21 cellular contexts compared by ENCODE assay signal in genomic region chr11:133443361-133443760, GRCh38.
A peak's percentile ranks its signal among the peaks of the same experiment; 100 is the strongest.
DNase-seq lines count a peak whose midpoint lies in the region; ATAC-seq, FAIRE-seq and TF ChIP-seq lines count a peak whose summit lies in the region.
"Had no signal": no experiment of that assay in that cellular context is flagged by ENCODE, and none has a peak within 500 bp of the region (broad histone marks: within the 10 kb centered on the region; RNA-seq: fewer than 3 reads in every experiment).

No MANE protein-coding gene starts in this region.

- H3K4me1 ChIP-seq in H9 (ENCODE audit: insufficient read depth, low read length) (peaks cover 9% of the 10 kb centered on the region; the same call in 1 of the 2 replicates), HUES64 (ENCODE audit: insufficient read depth, low read length) (peaks cover 34% of the 10 kb centered on the region), H1 (replicated peaks in 1 of 4; ENCODE audit: control insufficient read depth in 3 of 4, insufficient read depth in 4 of 4, low read length in 3 of 4) (peaks cover 0 to 11% (median 6%) of the 10 kb centered on the region in 4 experiments; a peak in 5 of 7 replicates), neural progenitor cell (no peaks in the 10 kb centered on the region)

- peaks cover 0 to 4% (median 2%) of the 10 kb centered on the region in 3 experiments; a peak in 3 of 7 replicates for H3K36me3 Mint-ChIP-seq in H9 (ENCODE audit: insufficient read depth in 1 of 3, low read depth in 3 of 3)
- H3K36me3 Mint-ChIP-seq in neural progenitor cell, result no peaks in the 10 kb centered on the region
- no peaks in the 10 kb centered on the region for H3K36me3 Mint-ChIP-seq in natural killer cell treated with Interleukin-12 subunit alpha and Interleukin-12 subunit beta and Interleukin-15 and Interleukin-18, amount 100 ng/mL, for 72 hours
- H3K36me3 Mint-ChIP-seq: CD14-positive monocyte, T-cell had no signal

- no peak overlapping the region for H2AFZ ChIP-seq in H9 (ENCODE audit: low read length)
- H2AFZ ChIP-seq in H1 (ENCODE audit: low read length), result 0 out of 2 replicates have a peak overlapping the region, but pooled peaks have one; percentile 26
- H2AFZ ChIP-seq in neural progenitor cell (replicated peaks), result peak overlapping the region; percentile 69
- H2AFZ ChIP-seq: GM23248 had no signal

- no peak overlapping the region for H2BK5ac ChIP-seq in H9 (ENCODE audit: insufficient read length, low read length)
- peak overlapping the region; percentile 57; the same call in 1 of the 2 replicates for H2BK5ac ChIP-seq in H1 (ENCODE audit: low read depth, low read length)

- CTCF ChIA-PET in H1 (lab: Charles Lee; ENCODE audit: partially characterized antibody), result interaction anchor here (0.6 to 1.2 kb wide), 4 partner anchors 131 to 203 kb away, joined by 3 to 4 read pairs (median 3); no protein-coding TSS in a partner anchor

- TF ChIP-seq RAD21 in H1 (IDR thresholded peaks at IDR 0.05 in 1 of 2, conservative IDR thresholded peaks at IDR 0.05 in 1 of 2; ENCODE audit: low read depth in 2 of 2, low read length in 2 of 2), result no peak

- ATAC-seq in natural killer cell treated with Interleukin-12 subunit alpha and Interleukin-12 subunit beta and Interleukin-15 and Interleukin-18, amount 100 ng/mL, for 72 hours, result no peak
- ATAC-seq: T-cell had no signal

- H3K36me3 ChIP-seq in HUES64 (ENCODE audit: insufficient read depth, low read length), result no peaks in the 10 kb centered on the region
- no peaks in the 10 kb centered on the region for H3K36me3 ChIP-seq in H1 (ENCODE audit: control insufficient read depth in 2 of 4, insufficient read depth in 4 of 4, low read length in 3 of 4)
- H3K36me3 ChIP-seq in neural progenitor cell, result no peaks in the 10 kb centered on the region

- H3K9me3 Mint-ChIP-seq in H9, result no peaks in the 10 kb centered on the region; a peak in 1 of 5 replicates
- no peaks in the 10 kb centered on the region for H3K9me3 Mint-ChIP-seq in neural progenitor cell
- peaks cover 6% of the 10 kb centered on the region for H3K9me3 Mint-ChIP-seq in natural killer cell treated with Interleukin-12 subunit alpha and Interleukin-12 subunit beta and Interleukin-15 and Interleukin-18, amount 100 ng/mL, for 72 hours

- H3K4ac ChIP-seq in H9 (ENCODE audit: low read depth, low read length) (no peak overlapping the region), H1 (replicated peaks; ENCODE audit: insufficient read length, low read depth, low read length) (peak overlapping the region; percentile 40)

- H3K56ac ChIP-seq in H9 (ENCODE audit: insufficient read length, low read depth, low read length), result no peak overlapping the region
- no peak overlapping the region for H3K56ac ChIP-seq in H1 (replicated peaks; ENCODE audit: insufficient read length, low read depth, low read length)

- H3K4me1 Mint-ChIP-seq in H9 (peaks cover 24 to 26% of the 10 kb centered on the region in 2 experiments), neural progenitor cell (peaks cover 9% of the 10 kb centered on the region)
- H3K4me1 Mint-ChIP-seq in natural killer cell treated with Interleukin-12 subunit alpha and Interleukin-12 subunit beta and Interleukin-15 and Interleukin-18, amount 100 ng/mL, for 72 hours (ENCODE audit: low read depth in 2 of 2), result no peaks in the 10 kb centered on the region
- H3K4me1 Mint-ChIP-seq: CD14-positive monocyte, T-cell had no signal

- H2AK5ac ChIP-seq in H9 (ENCODE audit: insufficient read length, low read length) (peak overlapping the region; percentile 14), H1 (ENCODE audit: low read depth, low read length) (no peak overlapping the region)

- no peak for TF ChIP-seq POLR2A in H1 (IDR thresholded peaks at IDR 0.05; ENCODE audit: control extremely low read depth in 1 of 2, low read depth in 2 of 2, low read length in 2 of 2)

- H2BK120ac ChIP-seq in H9 (ENCODE audit: low read depth, low read length, poor library complexity, severe bottlenecking) (no peak overlapping the region), H1 (replicated peaks; ENCODE audit: low read depth, low read length) (peak overlapping the region; percentile 24)

- H3K27ac Mint-ChIP-seq in H9 (peak overlapping the region; percentile 52 to 67 (median 53); a peak in 4 of 7 replicates), neural progenitor cell (no peak overlapping the region)
- no peak overlapping the region for H3K27ac Mint-ChIP-seq in natural killer cell treated with Interleukin-12 subunit alpha and Interleukin-12 subunit beta and Interleukin-15 and Interleukin-18, amount 100 ng/mL, for 72 hours
- H3K27ac Mint-ChIP-seq: CD14-positive monocyte, T-cell had no signal

- H3K79me2 ChIP-seq in H9 (ENCODE audit: insufficient read depth, low read length) (no peaks in the 10 kb centered on the region), H1 (ENCODE audit: control insufficient read depth in 1 of 2, insufficient read depth in 2 of 2, low read length in 2 of 2) (no peaks in the 10 kb centered on the region), neural progenitor cell (ENCODE audit: low read depth) (no peaks in the 10 kb centered on the region)

- H3K27me3 ChIP-seq in H9 (ENCODE audit: insufficient read depth, low read length) (no peaks in the 10 kb centered on the region), HUES64 (ENCODE audit: insufficient read depth, low read length) (no peaks in the 10 kb centered on the region), H1 (replicated peaks in 1 of 4; ENCODE audit: control insufficient read depth in 3 of 4, extremely low read depth in 1 of 4, insufficient read depth in 3 of 4, low read length in 3 of 4) (no peaks in the 10 kb centered on the region), neural progenitor cell (no peaks in the 10 kb centered on the region)

- no peak overlapping the region for H3K4me3 ChIP-seq in HUES64 (ENCODE audit: low read length)
- no peak overlapping the region for H3K4me3 ChIP-seq in H1 (ENCODE audit: extremely low read depth in 1 of 4, insufficient read depth in 2 of 4, low read depth in 3 of 4, low read length in 4 of 4)
- no peak overlapping the region for H3K4me3 ChIP-seq in neural progenitor cell
- H3K4me3 ChIP-seq: GM23248 had no signal

- no peak for FAIRE-seq in H1 (lab: Jason Lieb, UNC)
- FAIRE-seq: GM19239, HTR-8/SVneo had no signal

- peak overlapping the region; percentile 14 for H3K9ac ChIP-seq in H9 (ENCODE audit: extremely low read depth, insufficient read length, low read length)
- no peak overlapping the region for H3K9ac ChIP-seq in HUES64 (ENCODE audit: low read depth, low read length)
- H3K9ac ChIP-seq in H1 (replicated peaks in 1 of 4; ENCODE audit: extremely low read depth in 1 of 4, low read depth in 3 of 4, low read length in 3 of 4), result no peak overlapping the region
- H3K9ac ChIP-seq in neural progenitor cell, result no peak overlapping the region
- H3K9ac ChIP-seq: GM23248, SK-N-SH had no signal

- no peak overlapping the region for H3T11ph ChIP-seq in H9 (ENCODE audit: low read length)

- no CpG with 5 or more reads among the region's 3 CpGs for WGBS in H9 (ENCODE audit: extremely low coverage, insufficient read length, low lambda C conversion rate)
- WGBS in HUES64, result 95% methylated on average over 3 of the region's 3 CpGs
- 80% methylated on average over 3 of the region's 3 CpGs; no CpG with 5 or more reads in 1 of the 2 experiments for WGBS in H1 (ENCODE audit: extremely low coverage in 1 of 2, insufficient coverage in 1 of 2, insufficient read length in 1 of 2, insufficient replicate concordance in 2 of 2, low coverage in 1 of 2, low lambda C conversion rate in 2 of 2, missing lambda C conversion rate in 1 of 2), 2 experiments

- H3K9me3 ChIP-seq in H9 (ENCODE audit: control insufficient read depth, low read depth, low read length) (no peaks in the 10 kb centered on the region), HUES64 (ENCODE audit: insufficient read depth, low read depth, low read length) (no peaks in the 10 kb centered on the region), H1 (ENCODE audit: insufficient read depth in 2 of 2, low read depth in 1 of 2, low read length in 1 of 2) (no peaks in the 10 kb centered on the region), neural progenitor cell (ENCODE audit: low read depth) (no peaks in the 10 kb centered on the region)
- H3K9me3 ChIP-seq: SK-N-SH had no signal

- H3K4me3 Mint-ChIP-seq in H9, result no peak overlapping the region
- H3K4me3 Mint-ChIP-seq in neural progenitor cell, result no peak overlapping the region
- H3K4me3 Mint-ChIP-seq in natural killer cell treated with Interleukin-12 subunit alpha and Interleukin-12 subunit beta and Interleukin-15 and Interleukin-18, amount 100 ng/mL, for 72 hours, result no peak overlapping the region
- H3K4me3 Mint-ChIP-seq: CD14-positive monocyte, T-cell had no signal

- H3K79me1 ChIP-seq in H9 (ENCODE audit: insufficient read depth, low read depth, low read length, poor library complexity, severe bottlenecking), result no peaks in the 10 kb centered on the region
- H3K79me1 ChIP-seq in H1 (ENCODE audit: low read depth, low read length), result no peaks in the 10 kb centered on the region

- H3K27ac ChIP-seq in H9 (ENCODE audit: insufficient read length, low read depth, low read length) (peak overlapping the region; percentile 79), HUES64 (ENCODE audit: low read depth, low read length) (peak overlapping the region; percentile 56), H1 (ENCODE audit: low read depth, low read length) (0 out of 2 replicates have a peak overlapping the region, but pooled peaks have one; percentile 29), neural progenitor cell (no peak overlapping the region)
- H3K27ac ChIP-seq: GM23248 had no signal

- H4K8ac ChIP-seq in H9 (replicated peaks; ENCODE audit: insufficient read length, low read depth, low read length) (no peak overlapping the region), H1 (ENCODE audit: extremely low read depth, insufficient read depth, low read length) (no peak overlapping the region)

- DNase-seq in H9 (no peak), H1 (ENCODE audit: low read depth in 1 of 2, low spot score in 2 of 2) (no peak), neural progenitor cell (ENCODE audit: low spot score) (no peak), mesenteric fat pad (ENCODE audit: low spot score) (no peak)
- DNase-seq in natural killer cell treated with Interleukin-12 subunit alpha and Interleukin-12 subunit beta and Interleukin-15 and Interleukin-18, amount 100 ng/mL, for 72 hours (ENCODE audit: low spot score), result no peak
- DNase-seq in activated T-cell treated with anti-CD3 and anti-CD28 coated beads, Interleukin-2, amount 50 U/mL, for 48 hours, result no peak
- DNase-seq: AML-193, DMS 273 treated with DMSO at 0.1 percent for 48 hours, GDM1, GM23248, NCI-H1092 treated with DMSO at 0.1 percent for 48 hours, NCI-H1694 treated with DMSO at 0.1 percent for 48 hours, NCI-H2107, OCI-M1, SHP77, SK-N-SH, T-cell had no signal

- peak overlapping the region; percentile 79 for H2BK12ac ChIP-seq in H9 (ENCODE audit: insufficient read length, low read depth, low read length)
- peak overlapping the region; percentile 77; the same call in 1 of the 2 replicates for H2BK12ac ChIP-seq in H1 (ENCODE audit: low read depth, low read length)

- peak overlapping the region; percentile 56 for H3K18ac ChIP-seq in H9 (ENCODE audit: insufficient read length, low read depth, low read length)
- H3K18ac ChIP-seq in H1 (ENCODE audit: extremely low read depth, low read length), result no peak overlapping the region

- H4K5ac ChIP-seq in H9 (ENCODE audit: insufficient read length, low read depth, low read length) (peak overlapping the region; percentile 76), H1 (ENCODE audit: insufficient read length, low read depth, low read length) (no peak overlapping the region)

- H4K91ac ChIP-seq in H9 (ENCODE audit: insufficient read length, low read depth, low read length) (no peak overlapping the region), H1 (replicated peaks; ENCODE audit: insufficient read length, low read length) (no peak overlapping the region)

- H2BK20ac ChIP-seq in H9 (ENCODE audit: low read depth, low read length, poor library complexity, severe bottlenecking) (peak overlapping the region; percentile 45), H1 (ENCODE audit: low read length) (peak overlapping the region; percentile 44; the same call in 1 of the 2 replicates)

- H3K4me2 ChIP-seq in H9 (ENCODE audit: insufficient read depth, insufficient read length, low read length) (no peak overlapping the region), H1 (ENCODE audit: insufficient read depth in 1 of 2, low read depth in 2 of 2, low read length in 2 of 2) (no peak overlapping the region), neural progenitor cell (no peak overlapping the region)
- H3K4me2 ChIP-seq: SK-N-SH had no signal

- H4K20me1 ChIP-seq in H9 (ENCODE audit: control insufficient read depth, insufficient read depth, insufficient read length) (no peaks in the 10 kb centered on the region), H1 (replicated peaks in 1 of 2; ENCODE audit: control insufficient read depth in 1 of 2, insufficient read depth in 2 of 2, low read length in 2 of 2) (no peaks in the 10 kb centered on the region), neural progenitor cell (ENCODE audit: low read depth) (no peaks in the 10 kb centered on the region)

- TF ChIP-seq CTCF in H9 (conservative IDR thresholded peaks at IDR 0.05) (no peak), H1 (IDR thresholded peaks at IDR 0.05; ENCODE audit: control extremely low read depth in 1 of 3, insufficient read depth in 1 of 3, low read depth in 1 of 3, low read length in 3 of 3) (no peak), neural progenitor cell (IDR thresholded peaks at IDR 0.05) (no peak)

- H3F3A ChIP-seq in neural progenitor cell (ENCODE audit: low read depth), result no peaks in the 10 kb centered on the region

- no peak overlapping the region for H3K14ac ChIP-seq in H9 (ENCODE audit: insufficient read depth, low read length)
- H3K14ac ChIP-seq in H1 (ENCODE audit: insufficient read length), result no peak overlapping the region

- POLR2A ChIA-PET in H1 (lab: Charles Lee; ENCODE audit: partially characterized antibody), result interaction anchor here (1.0 kb wide), 1 partner anchor 19 kb away, joined by 3 read pairs; no protein-coding TSS in a partner anchor

- H3K23me2 ChIP-seq in H9 (ENCODE audit: insufficient read length, low read depth, low read length, poor library complexity, severe bottlenecking), result no peaks in the 10 kb centered on the region
- no peaks in the 10 kb centered on the region for H3K23me2 ChIP-seq in H1 (ENCODE audit: low read depth, low read length)

- no peak for TF ChIP-seq EP300 in H1 (IDR thresholded peaks at IDR 0.05; ENCODE audit: borderline replicate concordance in 1 of 2, low read depth in 2 of 2, low read length in 2 of 2)

- H3K23ac ChIP-seq in H9 (ENCODE audit: insufficient read length, low read depth, low read length), result no peak overlapping the region
- H3K23ac ChIP-seq in H1 (ENCODE audit: insufficient read length), result no peak overlapping the region

- no peak overlapping the region for H2BK15ac ChIP-seq in H9 (ENCODE audit: low read depth, low read length)
- no peak overlapping the region for H2BK15ac ChIP-seq in H1 (ENCODE audit: low read length)

- H3K27me3 Mint-ChIP-seq in H9 (ENCODE audit: low read depth) (no peaks in the 10 kb centered on the region), neural progenitor cell (ENCODE audit: insufficient read depth, low read depth) (no peaks in the 10 kb centered on the region)
- H3K27me3 Mint-ChIP-seq in natural killer cell treated with Interleukin-12 subunit alpha and Interleukin-12 subunit beta and Interleukin-15 and Interleukin-18, amount 100 ng/mL, for 72 hours, result no peaks in the 10 kb centered on the region
- H3K27me3 Mint-ChIP-seq: T-cell had no signal

Comparison
In these comparisons a context has a peak if more than half of its experiments do, and no peak if none do; other contexts are left out.
1. H3K27ac Mint-ChIP-seq: peak in H9 (3 of 3); none in neural progenitor cell (single experiment) and natural killer cell treated with Interleukin-12 subunit alpha and Interleukin-12 subunit beta and Interleukin-15 and Interleukin-18, amount 100 ng/mL, for 72 hours (0 of 2).